ENCODE assay signal across 21 cellular contexts in the genomic region with DNA sequence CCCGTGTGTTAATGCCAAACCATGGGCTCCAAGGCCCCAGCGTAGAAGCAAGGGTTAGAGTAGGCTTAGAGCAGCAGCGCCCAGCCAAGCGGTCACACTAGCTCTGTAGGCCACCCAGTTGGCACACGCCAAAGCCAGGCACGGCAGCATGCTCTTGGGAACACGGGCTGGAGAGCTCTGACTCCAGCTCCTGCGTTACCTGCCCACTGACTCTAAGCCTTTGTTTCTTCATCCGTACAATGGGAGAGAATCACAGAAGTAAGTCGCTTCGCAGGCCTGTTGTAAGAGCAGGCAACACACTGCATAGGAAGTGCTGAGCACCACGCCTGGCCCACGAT.
"Had no signal": no experiment of that assay in that cellular context is flagged by ENCODE, and none has a peak within 500 bp of the region (broad histone marks: within the 10 kb centered on the region; RNA-seq: fewer than 3 reads in every experiment).

No MANE protein-coding gene starts in this region.

- H3K4me3 ChIP-seq: coronary artery, dorsolateral prefrontal cortex, esophagus muscularis mucosa, gastroesophageal sphincter, heart left ventricle, hepatocyte, left ventricle myocardium inferior, lower lobe of right lung, mucosa of descending colon had no signal

- DNase-seq: dermis blood vessel endothelial cell; effector CD4-positive, alpha-beta T cell; effector memory CD4-positive, alpha-beta T cell; foreskin keratinocyte; heart left ventricle; hypothalamus; immature natural killer cell; islet precursor cell; kidney; kidney glomerular epithelial cell; left colon; left ventricle myocardium inferior; lower lobe of right lung; mesenchymal stem cell; mucosa of descending colon had no signal

- H3K36me3 ChIP-seq: esophagus muscularis mucosa, gastroesophageal sphincter, heart left ventricle, left ventricle myocardium inferior, lower lobe of right lung had no signal

- ATAC-seq: foreskin keratinocyte, gastroesophageal sphincter, heart left ventricle, left colon, left lobe of liver, mucosa of descending colon had no signal

- H3K27ac ChIP-seq: coronary artery, esophagus muscularis mucosa, foreskin keratinocyte, gastroesophageal sphincter, heart left ventricle, hepatocyte, left ventricle myocardium inferior, lower lobe of right lung had no signal

- H3K9me3 ChIP-seq: esophagus muscularis mucosa, gastroesophageal sphincter, heart left ventricle, left ventricle myocardium inferior, lower lobe of right lung, mucosa of descending colon had no signal

- H3K27me3 ChIP-seq: foreskin keratinocyte had no signal

- H3K4me1 ChIP-seq: esophagus muscularis mucosa, foreskin keratinocyte, gastroesophageal sphincter, heart left ventricle, left ventricle myocardium inferior, lower lobe of right lung had no signal
